Comparison of ENCODE assay signal across 23 cellular contexts in genomic region chr5:160020969-160021368, GRCh38. TPM values are rescaled to one million over a fixed set of nuclear protein-coding genes. Genes with fewer than 3 reads are reported as not detected.
A peak's percentile ranks its signal among the peaks of the same experiment; 100 is the strongest.
DNase-seq lines count a peak whose midpoint lies in the region; ATAC-seq, FAIRE-seq and TF ChIP-seq lines count a peak whose summit lies in the region.
"Had no signal": no experiment of that assay in that cellular context is flagged by ENCODE, and none has a peak within 500 bp of the region (broad histone marks: within the 10 kb centered on the region; RNA-seq: fewer than 3 reads in every experiment).

No MANE protein-coding gene starts in this region.

- H3K9me3 ChIP-seq in PC-3 (ENCODE audit: low read length) = no peaks in the 10 kb centered on the region
- H3K9me3 ChIP-seq in endothelial cell of umbilical vein (replicated peaks; ENCODE audit: control insufficient read depth, insufficient read depth, low read length) = no peaks in the 10 kb centered on the region
- no peaks in the 10 kb centered on the region for H3K9me3 ChIP-seq in pancreas
- H3K9me3 ChIP-seq in left lung = no peaks in the 10 kb centered on the region
- H3K9me3 ChIP-seq: left ventricle myocardium inferior, right lobe of liver, SJSA1, thyroid gland had no signal

- no peak overlapping the region for H3K4me3 ChIP-seq in PC-3 (ENCODE audit: low read length)
- no peak overlapping the region for H3K4me3 ChIP-seq in endothelial cell of umbilical vein (replicated peaks in 1 of 3; ENCODE audit: insufficient read depth in 1 of 3, low read depth in 1 of 3, low read length in 3 of 3)
- no peak overlapping the region for H3K4me3 ChIP-seq in pancreas
- no peak overlapping the region for H3K4me3 ChIP-seq in left lung
- H3K4me3 ChIP-seq: left ventricle myocardium inferior, right lobe of liver, SJSA1, thyroid gland had no signal

- no peaks in the 10 kb centered on the region for H3K9me1 ChIP-seq in endothelial cell of umbilical vein (replicated peaks; ENCODE audit: control insufficient read depth, extremely low read depth, insufficient read depth, low read length)

- no peak overlapping the region for H3K9ac ChIP-seq in PC-3 (ENCODE audit: low read length)
- peak overlapping the region; percentile 18 for H3K9ac ChIP-seq in endothelial cell of umbilical vein (replicated peaks; ENCODE audit: extremely low read depth, insufficient read depth, low read length)
- H3K9ac ChIP-seq: parathyroid adenoma had no signal

- no peaks in the 10 kb centered on the region for H3K4me1 ChIP-seq in PC-3 (ENCODE audit: insufficient read depth, low read length)
- peaks cover 15% of the 10 kb centered on the region for H3K4me1 ChIP-seq in endothelial cell of umbilical vein (ENCODE audit: control insufficient read depth, extremely low read depth, insufficient read depth, low read length)
- peaks cover 0 to 14% (median 11%) of the 10 kb centered on the region in 3 donors for H3K4me1 ChIP-seq in pancreas
- peaks cover 0 to 47% of the 10 kb centered on the region in 2 donors for H3K4me1 ChIP-seq in left lung

- H3K27ac ChIP-seq in PC-3 (ENCODE audit: low read length) = no peak overlapping the region
- peak overlapping the region; percentile 75 for H3K27ac ChIP-seq in endothelial cell of umbilical vein (ENCODE audit: insufficient read depth, low read depth, low read length)
- peak overlapping the region in 1 of 4 donors; percentile 46 for H3K27ac ChIP-seq in pancreas
- peak overlapping the region in 1 of 2 donors; percentile 13 for H3K27ac ChIP-seq in left lung
- H3K27ac ChIP-seq: epithelial cell of prostate, left ventricle myocardium inferior, parathyroid adenoma, right lobe of liver, SJSA1, thyroid gland had no signal

- intact Hi-C loops in PC-3 (cut with micrococcal nuclease) (loop anchor here (1.0 to 5.0 kb wide), 5 partner anchors 61 to 370 kb away; partner anchors contain the start of gene PWWP2A), endothelial cell of umbilical vein (cut with micrococcal nuclease) (loop anchor here (1.0 to 2.0 kb wide), 6 partner anchors 50 to 370 kb away; partner anchors contain the start of gene PWWP2A), pancreas (cut with DNase I) (loop anchor here in 1 of 3 donors (10.0 kb wide), 2 partner anchors 174 to 324 kb away; no protein-coding TSS in a partner anchor), left lung (cut with DNase I) (loop anchor here in 1 of 2 donors (5.0 kb wide), 1 partner anchor 321 kb away; no protein-coding TSS in a partner anchor)

- H4K20me1 ChIP-seq in PC-3 (ENCODE audit: low read length) (0 out of 2 replicates have a peak, but pooled peaks cover 5% of the 10 kb centered on the region), endothelial cell of umbilical vein (replicated peaks; ENCODE audit: control insufficient read depth, extremely low read depth, insufficient read depth, low read length) (no peaks in the 10 kb centered on the region)

- CTCF ChIA-PET in PC-3 (lab: Charles Lee) = interaction anchor here (1.3 kb wide), 2 partner anchors 324 to 370 kb away, joined by 4 to 5 read pairs; no protein-coding TSS in a partner anchor
- CTCF ChIA-PET in endothelial cell of umbilical vein (lab: Charles Lee) = interaction anchor here (0.7 to 8.4 kb wide), 41 partner anchors 9 to 735 kb away, joined by 3 to 254 read pairs (median 7); partner anchors contain the start of genes C1QTNF2, CCNJL, FAM200C and PTTG1

- peaks cover 17% of the 10 kb centered on the region; the same call in 1 of the 2 replicates for H3K36me3 ChIP-seq in PC-3 (ENCODE audit: low read depth, low read length)
- peaks cover 0 to 2% of the 10 kb centered on the region in 2 experiments for H3K36me3 ChIP-seq in endothelial cell of umbilical vein (ENCODE audit: control insufficient read depth in 2 of 2, extremely low read depth in 1 of 2, insufficient read depth in 2 of 2, low read length in 2 of 2)
- peaks cover 0 to 7% (median 0%) of the 10 kb centered on the region in 3 donors for H3K36me3 ChIP-seq in pancreas
- H3K36me3 ChIP-seq in left lung = peaks cover 0 to 38% of the 10 kb centered on the region in 2 donors
- H3K36me3 ChIP-seq: thyroid gland had no signal

- H2AFZ ChIP-seq in PC-3 (ENCODE audit: low read length) = no peak overlapping the region
- H2AFZ ChIP-seq in endothelial cell of umbilical vein (ENCODE audit: low read depth, low read length) = no peak overlapping the region
- H2AFZ ChIP-seq: parathyroid adenoma had no signal

- no peaks in the 10 kb centered on the region for H3K27me3 Mint-ChIP-seq in natural killer cell treated with Interleukin-12 subunit alpha and Interleukin-12 subunit beta and Interleukin-15 and Interleukin-18, amount 100 ng/mL, for 72 hours
- H3K27me3 Mint-ChIP-seq: stimulated activated naive CD8-positive, alpha-beta T cell treated with anti-CD3 and anti-CD28 coated beads, Interleukin-15, Interleukin-2, amounts not matched to agents 100 ng/mL and 50 ng/mL, for 24 hours had no signal

- FAIRE-seq in endothelial cell of umbilical vein (lab: Jason Lieb, UNC) = peak; percentile 73
- no peak for FAIRE-seq in pancreas (lab: Jason Lieb, UNC)
- FAIRE-seq: RCC 7860 had no signal

- H3K4me1 Mint-ChIP-seq in natural killer cell treated with Interleukin-12 subunit alpha and Interleukin-12 subunit beta and Interleukin-15 and Interleukin-18, amount 100 ng/mL, for 72 hours (ENCODE audit: low read depth in 2 of 2) = peaks cover 13 to 14% of the 10 kb centered on the region in 2 donors

- no peak overlapping the region for H3K4me3 Mint-ChIP-seq in natural killer cell treated with Interleukin-12 subunit alpha and Interleukin-12 subunit beta and Interleukin-15 and Interleukin-18, amount 100 ng/mL, for 72 hours
- H3K4me3 Mint-ChIP-seq: activated naive CD4-positive, alpha-beta T cell treated with anti-CD3 and anti-CD28 coated beads for 36 hours; immature natural killer cell; nephron progenitor cell; stimulated activated naive CD8-positive, alpha-beta T cell treated with anti-CD3 and anti-CD28 coated beads, Interleukin-15, Interleukin-2, amounts not matched to agents 100 ng/mL and 50 ng/mL, for 24 hours; T-helper 1 cell treated with Interleukin-12 subunit alpha and Interleukin-12 subunit beta and Interleukin-4 antibody, amounts not matched to agents 30 μg/mL and 1 μg/mL, for 36 hours had no signal

- peaks cover 3% of the 10 kb centered on the region for H3F3A ChIP-seq in PC-3 (ENCODE audit: low read length, unreplicated experiment)

- H3K27ac Mint-ChIP-seq in natural killer cell treated with Interleukin-12 subunit alpha and Interleukin-12 subunit beta and Interleukin-15 and Interleukin-18, amount 100 ng/mL, for 72 hours = no peak overlapping the region
- H3K27ac Mint-ChIP-seq: activated naive CD4-positive, alpha-beta T cell treated with anti-CD3 and anti-CD28 coated beads for 36 hours; T-helper 1 cell treated with Interleukin-12 subunit alpha and Interleukin-12 subunit beta and Interleukin-4 antibody, amounts not matched to agents 30 μg/mL and 1 μg/mL, for 36 hours had no signal

- no peaks in the 10 kb centered on the region for H3K9me2 ChIP-seq in PC-3 (replicated peaks; ENCODE audit: low read length)

- BruUV-seq in PC-3 (replicated peaks; lab: Mats Ljungman, UMichigan) (no TSS peak), endothelial cell of umbilical vein (replicated peaks; lab: Mats Ljungman, UMichigan) (no TSS peak)

- POLR2A ChIA-PET in PC-3 (lab: Charles Lee; ENCODE audit: unreplicated experiment) = interaction anchor here (0.7 kb wide), 1 partner anchor 91 kb away, joined by 4 read pairs; no protein-coding TSS in a partner anchor
- POLR2A ChIA-PET in endothelial cell of umbilical vein (lab: Charles Lee) = interaction anchor here (1.3 kb wide), 1 partner anchor 370 kb away, joined by 6 read pairs; no protein-coding TSS in a partner anchor

- H3K36me3 Mint-ChIP-seq in natural killer cell treated with Interleukin-12 subunit alpha and Interleukin-12 subunit beta and Interleukin-15 and Interleukin-18, amount 100 ng/mL, for 72 hours = peaks cover 12% of the 10 kb centered on the region

- WGBS in pancreas, 2 donors = 28 to 37% methylated on average over 4 of the region's 4 CpGs

- ATAC-seq in PC-3 = peak; percentile 48
- peak; percentile 40 to 64 (median 56) for ATAC-seq in pancreas
- ATAC-seq in left lung = no peak
- no peak for ATAC-seq in natural killer cell treated with Interleukin-12 subunit alpha and Interleukin-12 subunit beta and Interleukin-15 and Interleukin-18, amount 100 ng/mL, for 72 hours

- H3K4me2 ChIP-seq in PC-3 (ENCODE audit: low read length) (no peak overlapping the region), endothelial cell of umbilical vein (ENCODE audit: insufficient read depth, low read length) (peak overlapping the region; percentile 69)

- H3K9me3 Mint-ChIP-seq in natural killer cell treated with Interleukin-12 subunit alpha and Interleukin-12 subunit beta and Interleukin-15 and Interleukin-18, amount 100 ng/mL, for 72 hours = no peaks in the 10 kb centered on the region
- H3K9me3 Mint-ChIP-seq: activated naive CD4-positive, alpha-beta T cell treated with anti-CD3 and anti-CD28 coated beads for 36 hours; immature natural killer cell; nephron progenitor cell; stimulated activated naive CD8-positive, alpha-beta T cell treated with anti-CD3 and anti-CD28 coated beads, Interleukin-15, Interleukin-2, amounts not matched to agents 100 ng/mL and 50 ng/mL, for 24 hours; T-helper 1 cell treated with Interleukin-12 subunit alpha and Interleukin-12 subunit beta and Interleukin-4 antibody, amounts not matched to agents 30 μg/mL and 1 μg/mL, for 36 hours had no signal

- TF ChIP-seq CTCF in PC-3 (conservative IDR thresholded peaks at IDR 0.05; ENCODE audit: low read depth, low read length) (no peak), endothelial cell of umbilical vein (IDR thresholded peaks at IDR 0.05; ENCODE audit: extremely low read depth in 1 of 2, insufficient read depth in 1 of 2, low read depth in 1 of 2, low read length in 2 of 2) (no peak), pancreas (IDR thresholded peaks at IDR 0.05) (no peak), left lung (IDR thresholded peaks at IDR 0.05) (no peak)

- no peak for TF ChIP-seq POLR2A in endothelial cell of umbilical vein (IDR thresholded peaks at IDR 0.05; ENCODE audit: low read depth, low read length)

- H3K79me2 ChIP-seq in PC-3 (ENCODE audit: low read length) (peaks cover 27% of the 10 kb centered on the region), endothelial cell of umbilical vein (ENCODE audit: control insufficient read depth, insufficient read depth, low read length) (peaks cover 7% of the 10 kb centered on the region)

- peak; percentile 41 for DNase-seq in H4 (ENCODE audit: low spot score)
- DNase-seq in PC-3 = no peak
- peak; percentile 78 for DNase-seq in endothelial cell of umbilical vein (ENCODE audit: low read depth, low spot score)
- peak in 2 of 6 donors; percentile 18 to 35 for DNase-seq in pancreas
- no peak for DNase-seq in left lung
- no peak for DNase-seq in AG20443 (ENCODE audit: low spot score)
- no peak for DNase-seq in natural killer cell treated with Interleukin-12 subunit alpha and Interleukin-12 subunit beta and Interleukin-15 and Interleukin-18, amount 100 ng/mL, for 72 hours (ENCODE audit: low spot score)
- DNase-seq: activated naive CD4-positive, alpha-beta T cell treated with anti-CD3 and anti-CD28 coated beads for 36 hours; activated T-cell treated with anti-CD3 and anti-CD28 coated beads, Interleukin-2, amount 50 U/mL, for 48 hours; DMS79 treated with DMSO at 0.1 percent for 48 hours; immature natural killer cell; Karpas-422; left ventricle myocardium inferior; NCI-H69; nephron progenitor cell; right lobe of liver; thyroid gland had no signal

- H3K27me3 ChIP-seq in PC-3 (ENCODE audit: low read length) = no peaks in the 10 kb centered on the region
- H3K27me3 ChIP-seq in endothelial cell of umbilical vein (ENCODE audit: control insufficient read depth in 2 of 2, insufficient read depth in 2 of 2, low read length in 2 of 2) = no peaks in the 10 kb centered on the region
- H3K27me3 ChIP-seq in pancreas = no peaks in the 10 kb centered on the region
- H3K27me3 ChIP-seq in left lung = no peaks in the 10 kb centered on the region
- H3K27me3 ChIP-seq: right lobe of liver, SJSA1, thyroid gland had no signal

- dilution Hi-C loops in endothelial cell of umbilical vein (cut with MboI; ENCODE audit: extremely low pct_ligation_motif_present, low sequenced_read_pairs) = no loop called here

RNA-seq across cellular contexts. Expression of gene TTC1, which starts 12.0 kb away (rescaled TPM):
- 63.9 and 90.1 TPM in 2 replicates for total RNA-seq in H4 (2014; rRNA removed; shearing (Covaris generic))
- total RNA-seq in PC-3 (2014; rRNA removed) (61.4 and 65.0 TPM in 2 replicates), endothelial cell of umbilical vein (59.6 and 62.6 TPM in 2 replicates), pancreas (10 to 100 TPM in 5 of 6 donors, 1 to 10 TPM in 1; 9.9 to 22.4 (median 15.6) TPM), left lung (10 to 100 TPM; 43.1 to 51.8 TPM)
- polyA plus RNA-seq in endothelial cell of umbilical vein (23.9 and 25.9 TPM in 2 replicates), pancreas (10 to 100 TPM; 14.2 to 27.6 TPM)
- polyA plus RNA-seq in endothelial cell of umbilical vein (2011; cell fraction: cytosol; rRNA removed) = 37.0 and 43.3 TPM in 2 replicates
- 22.0 and 23.9 TPM in 2 replicates for polyA plus RNA-seq in endothelial cell of umbilical vein (2011; cell fraction: nucleus; rRNA removed)
- 55.0 and 85.9 TPM in 2 replicates for polyA plus RNA-seq in endothelial cell of umbilical vein (2012)
- 23.7 and 27.5 TPM in 2 replicates for polyA minus RNA-seq in endothelial cell of umbilical vein
- polyA minus RNA-seq in endothelial cell of umbilical vein (2011; cell fraction: cytosol; rRNA and poly(A)+ RNA removed) = 13.0 TPM
- polyA minus RNA-seq in endothelial cell of umbilical vein (2011; cell fraction: nucleus; rRNA and poly(A)+ RNA removed) = 8.7 and 13.2 TPM in 2 replicates
- total RNA-seq in natural killer cell treated with Interleukin-12 subunit alpha and Interleukin-12 subunit beta and Interleukin-15 and Interleukin-18, amount 100 ng/mL, for 72 hours = 10 to 100 TPM; 53.8 to 56.6 TPM

Comparison
In these comparisons a context has a peak if more than half of its experiments do, and no peak if none do; other contexts are left out.
1. DNase-seq: peak in H4 (single experiment) and endothelial cell of umbilical vein (single experiment); none in PC-3 (single experiment), left lung (0 of 2), AG20443 (single experiment) and natural killer cell treated with Interleukin-12 subunit alpha and Interleukin-12 subunit beta and Interleukin-15 and Interleukin-18, amount 100 ng/mL, for 72 hours (single experiment).
2. ATAC-seq: peak in PC-3 (single experiment) and pancreas (4 of 4); none in left lung (single experiment) and natural killer cell treated with Interleukin-12 subunit alpha and Interleukin-12 subunit beta and Interleukin-15 and Interleukin-18, amount 100 ng/mL, for 72 hours (0 of 2).